In the genomic region with DNA sequence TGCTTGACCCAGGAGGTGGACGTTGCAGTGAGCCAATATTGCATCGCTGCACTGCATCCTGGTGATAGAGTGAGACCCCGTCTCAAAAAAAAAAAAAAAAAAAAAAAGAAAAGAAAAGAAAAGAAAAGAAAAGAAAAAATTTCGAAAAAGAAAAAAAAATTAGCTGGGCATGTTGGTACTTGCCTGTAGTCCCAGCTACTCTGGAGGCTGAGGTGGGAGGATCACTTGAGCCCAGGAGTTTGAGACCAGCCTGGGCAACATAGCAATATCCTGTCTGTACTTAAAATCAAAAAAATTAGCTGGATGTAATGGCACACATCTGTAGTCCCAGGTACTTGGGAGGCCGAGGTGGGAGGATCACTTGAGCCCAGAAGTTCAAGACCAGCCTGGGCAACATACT, we compare ENCODE assay signal across 13 cellular contexts. TPM values are rescaled to one million over a fixed set of nuclear protein-coding genes. Genes with fewer than 3 reads are reported as not detected.
"Had no signal": no experiment of that assay in that cellular context is flagged by ENCODE, and none has a peak within 500 bp of the region (broad histone marks: within the 10 kb centered on the region; RNA-seq: fewer than 3 reads in every experiment).

No MANE protein-coding gene starts in this region.

RNA-seq across cellular contexts. Expression of a gene that starts 2.8 kb away (rescaled TPM):
- total RNA-seq: endodermal cell had no signal

RNA-seq across cellular contexts. Expression of a gene that starts 46.9 kb away (rescaled TPM):
- total RNA-seq: dermis microvascular lymphatic vessel endothelial cell, esophagus mucosa, esophagus squamous epithelium, glomerular endothelial cell, kidney epithelial cell, left lung, left ventricle myocardium superior, lower leg skin, lower lobe of right lung, lung microvascular endothelial cell, mesenteric fat pad had no signal
- polyA plus RNA-seq: keratinocyte had no signal
